8 cellular contexts compared by ENCODE assay signal in the genomic region with DNA sequence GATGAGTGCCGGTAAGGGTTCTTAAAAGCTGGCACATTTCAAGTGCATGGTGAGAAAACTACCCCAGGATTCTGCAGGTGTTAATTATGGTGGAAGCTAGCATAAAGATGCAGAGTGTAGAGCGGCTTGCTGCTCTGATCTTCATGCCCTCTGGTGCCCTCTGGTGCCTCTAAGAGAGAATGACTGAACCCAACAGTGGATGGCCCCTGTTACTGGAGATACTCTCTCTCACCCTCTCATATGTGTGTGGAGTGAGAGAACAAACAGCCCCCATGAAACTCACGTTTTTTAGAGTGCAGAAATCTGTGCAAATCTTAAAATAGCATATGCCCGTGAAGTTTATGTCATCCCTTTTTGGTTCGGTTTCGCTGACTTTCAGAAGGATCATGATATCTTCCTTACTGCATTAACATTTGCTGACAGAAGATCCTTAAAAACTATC.
DNase-seq lines count a peak whose midpoint lies in the region; ATAC-seq lines count a peak whose summit lies in the region.

No MANE protein-coding gene starts in this region.

- DNase-seq in AG08396 (ENCODE audit: low spot score), result peak; percentile 54
- peak; percentile 34 for DNase-seq in NCI-H1436 treated with DMSO at 0.1 percent for 48 hours (lab: John Stamatoyannopoulos, UW)
- DNase-seq in T-helper 1 cell, result peak in 3 of 5 donors; percentile 4 to 47 (median 11)
- peak; percentile 17 for DNase-seq in brain pericyte (ENCODE audit: low read depth, low spot score)
- DNase-seq in inferior parietal cortex (ENCODE audit: extremely low spot score), result peak; percentile 76
- DNase-seq in stimulated activated CD4-positive, alpha-beta T cell treated with anti-CD3 and anti-CD28 coated beads, Interleukin-1b, Interleukin-23, amount 100 ng/mL, for 24 hours (ENCODE audit: low read depth in 4 of 4, low spot score in 1 of 4), result peak; percentile 1 to 10 (median 4)

- ATAC-seq in GM18519 (IDR thresholded peaks at IDR 0.05; ENCODE audit: low FRiP score, unreplicated experiment) (peak; percentile 98), HG02943 (IDR thresholded peaks at IDR 0.05; ENCODE audit: low read depth, unreplicated experiment) (peak; percentile 99)

Comparison
In these comparisons a context has a peak if more than half of its experiments do, and no peak if none do; other contexts are left out.
1. Peak in every context shown above with its lines: DNase-seq and ATAC-seq.
2. DNase-seq: peak in every context shown above with its lines; median percentile 76 in inferior parietal cortex; 54 in AG08396; 34 in NCI-H1436 treated with DMSO at 0.1 percent for 48 hours; 17 in brain pericyte; 11 in T-helper 1 cell; 4 in stimulated activated CD4-positive, alpha-beta T cell treated with anti-CD3 and anti-CD28 coated beads, Interleukin-1b, Interleukin-23, amount 100 ng/mL, for 24 hours.